17 cellular contexts compared by ENCODE assay signal in the genomic region with DNA sequence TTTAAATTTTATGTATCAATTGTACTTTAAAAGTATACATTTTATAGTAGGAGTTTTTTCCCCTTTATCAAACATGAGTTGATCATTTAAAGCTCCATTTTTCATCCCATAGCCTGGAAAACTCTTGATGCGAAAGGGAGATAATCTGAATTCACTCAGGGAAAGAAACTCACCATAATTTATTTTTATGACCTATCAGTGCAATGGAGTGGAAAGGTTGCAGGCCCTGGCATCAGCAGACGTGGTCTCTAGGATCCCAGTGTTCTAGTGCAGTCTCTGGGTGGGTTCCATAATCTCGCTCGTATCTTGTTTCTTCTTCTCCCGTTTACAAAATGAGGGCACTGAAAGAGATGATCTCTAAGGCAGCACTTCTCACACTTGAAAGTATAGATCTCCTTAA.
"Had no signal": no experiment of that assay in that cellular context is flagged by ENCODE, and none has a peak within 500 bp of the region (broad histone marks: within the 10 kb centered on the region; RNA-seq: fewer than 3 reads in every experiment).

No MANE protein-coding gene starts in this region.

- ATAC-seq: naive thymus-derived CD8-positive, alpha-beta T cell; stimulated activated naive B cell treated with anti-CD40 and anti-IgM and Interleukin-4, amounts not matched to agents 10 μg/mL and 1 μg/mL and 100 μg/mL, for 72 hours; stimulated activated naive CD8-positive, alpha-beta T cell treated with anti-CD3 and anti-CD28 coated beads, Interleukin-15, amount 100 ng/mL, for 72 hours had no signal

- H3K36me3 ChIP-seq: colonic mucosa, esophagus squamous epithelium, neural progenitor cell, ovary, right atrium auricular region, sigmoid colon, thoracic aorta had no signal

- H3K9me3 Mint-ChIP-seq: naive thymus-derived CD8-positive, alpha-beta T cell; neural progenitor cell had no signal

- H3K4me3 ChIP-seq: colonic mucosa, esophagus squamous epithelium, mucosa of descending colon, neural progenitor cell, ovary, right atrium auricular region, sigmoid colon, skin epidermis, thoracic aorta had no signal

- H3K36me3 Mint-ChIP-seq: neural progenitor cell had no signal

- DNase-seq: dermis blood vessel endothelial cell; esophagus squamous epithelium; naive thymus-derived CD8-positive, alpha-beta T cell; nucleus accumbens; ovary; sigmoid colon; stimulated activated CD4-positive, alpha-beta T cell treated with anti-CD3 and anti-CD28 coated beads, Interleukin-2, amount 100 ng/mL, for 24 hours; stimulated activated CD4-positive, alpha-beta T cell treated with anti-CD3 and anti-CD28 coated beads, Interleukin-4, amount 100 ng/mL, for 4 hours; stimulated activated naive B cell treated with anti-CD40 and anti-IgM and Interleukin-4, amounts not matched to agents 10 μg/mL and 1 μg/mL and 100 μg/mL, for 72 hours; stimulated activated naive CD8-positive, alpha-beta T cell treated with anti-CD3 and anti-CD28 coated beads, Interleukin-15, amount 100 ng/mL, for 72 hours; trophoblast cell had no signal

- H3K9me3 ChIP-seq: colonic mucosa, esophagus squamous epithelium, mucosa of descending colon, ovary, right atrium auricular region, sigmoid colon, thoracic aorta had no signal

- H3K4me3 Mint-ChIP-seq: naive thymus-derived CD8-positive, alpha-beta T cell; neural progenitor cell; stimulated activated naive B cell treated with anti-CD40 and anti-IgM and Interleukin-4, amounts not matched to agents 10 μg/mL and 1 μg/mL and 100 μg/mL, for 72 hours; stimulated activated naive CD8-positive, alpha-beta T cell treated with anti-CD3 and anti-CD28 coated beads, Interleukin-15, amount 100 ng/mL, for 72 hours had no signal

- H3K27ac ChIP-seq: esophagus squamous epithelium, neural progenitor cell, ovary, right atrium auricular region, sigmoid colon, skin epidermis, thoracic aorta had no signal

- H3K27ac Mint-ChIP-seq: naive thymus-derived CD8-positive, alpha-beta T cell; neural progenitor cell; stimulated activated naive B cell treated with anti-CD40 and anti-IgM and Interleukin-4, amounts not matched to agents 10 μg/mL and 1 μg/mL and 100 μg/mL, for 72 hours; stimulated activated naive CD8-positive, alpha-beta T cell treated with anti-CD3 and anti-CD28 coated beads, Interleukin-15, amount 100 ng/mL, for 72 hours had no signal

- H3K4me2 ChIP-seq: neural progenitor cell had no signal

- H3K27me3 ChIP-seq: colonic mucosa, esophagus squamous epithelium, neural progenitor cell, ovary, right atrium auricular region, sigmoid colon had no signal

- H3K4me1 Mint-ChIP-seq: neural progenitor cell had no signal

- H3K9ac ChIP-seq: neural progenitor cell had no signal

- H2AFZ ChIP-seq: neural progenitor cell had no signal

- H3K4me1 ChIP-seq: colonic mucosa, neural progenitor cell, right atrium auricular region had no signal
